In the genomic region with DNA sequence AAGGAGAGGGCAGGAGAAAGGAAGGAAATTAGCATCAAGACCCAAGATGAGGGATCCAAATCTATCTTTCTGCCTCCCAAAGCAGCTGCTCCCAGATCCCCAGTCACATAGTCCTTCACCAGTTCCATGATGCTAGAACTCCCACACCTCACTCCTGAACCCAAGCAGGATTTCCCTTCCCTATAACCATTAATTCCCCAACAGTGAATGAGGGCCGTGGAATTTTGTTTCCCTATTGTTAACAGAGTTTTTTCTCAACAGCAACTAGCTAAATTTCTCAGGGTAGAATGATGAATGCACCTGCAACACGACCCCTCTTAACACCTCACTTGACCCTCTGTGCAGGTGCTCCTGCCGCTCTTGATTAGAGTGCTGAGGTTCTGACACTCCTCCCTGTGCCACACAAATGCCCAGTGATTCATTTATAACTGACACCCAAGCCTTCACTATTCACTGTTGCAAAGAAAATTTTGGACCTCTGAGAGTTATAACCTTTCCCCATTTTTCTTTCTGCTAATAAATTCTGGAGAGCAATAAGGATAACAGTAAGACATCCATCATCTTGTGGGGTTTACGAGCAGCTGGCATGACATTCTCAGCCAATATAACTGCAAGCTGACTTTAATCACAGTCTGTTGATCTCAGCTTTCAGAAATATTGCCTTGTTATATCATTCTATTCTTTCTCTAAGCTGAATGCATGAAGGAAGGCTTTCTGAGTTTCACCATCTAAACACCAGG, we compare ENCODE assay signal across 17 cellular contexts.
"Had no signal": no experiment of that assay in that cellular context is flagged by ENCODE, and none has a peak within 500 bp of the region (broad histone marks: within the 10 kb centered on the region; RNA-seq: fewer than 3 reads in every experiment).

No MANE protein-coding gene starts in this region.

- DNase-seq: activated CD4-positive, alpha-beta T cell treated with anti-CD3 and anti-CD28 coated beads for 4 hours; activated CD8-positive, alpha-beta memory T cell treated with anti-CD3 and anti-CD28 coated beads, Interleukin-2, amount 50 U/mL, for 4 hours; activated CD8-positive, alpha-beta T cell treated with anti-CD3 and anti-CD28 coated beads, Interleukin-2, amount 10 ng/mL, durations not matched to agents 7 days and 5 days; activated gamma-delta T cell; activated T-cell treated with anti-CD3 and anti-CD28 coated beads, Interleukin-2, amount 50 U/mL, for 72 hours; caudate nucleus; hippocampal formation; left lung; mammary epithelial cell; naive thymus-derived CD4-positive, alpha-beta T cell; sigmoid colon; stimulated activated CD4-positive, alpha-beta T cell treated with anti-CD3 and anti-CD28 coated beads, Interleukin-1b, Interleukin-23, amount 100 ng/mL, for 48 hours; upper lobe of right lung had no signal

- ATAC-seq: activated CD8-positive, alpha-beta T cell treated with anti-CD3 and anti-CD28 coated beads, Interleukin-2, amount 10 ng/mL, durations not matched to agents 7 days and 5 days; activated naive CD4-positive, alpha-beta T cell treated with anti-CD3 and anti-CD28 coated beads, Interleukin-2, amount 50 U/mL, for 72 hours; activated T-cell treated with anti-CD3 and anti-CD28 coated beads, Interleukin-2, amount 50 U/mL, for 72 hours; esophagus mucosa; left lung; naive thymus-derived CD4-positive, alpha-beta T cell; stimulated activated effector memory CD8-positive, alpha-beta T cell treated with anti-CD3 and anti-CD28 coated beads, Interleukin-12 subunit alpha, Interleukin-12 subunit beta, amount 100 ng/mL, for 72 hours; upper lobe of right lung; WTC11 had no signal
